In genomic region chr5:116572375-116573278, GRCh38 we compare ENCODE assay signal across 8 cellular contexts. TPM values are rescaled to one million over a fixed set of nuclear protein-coding genes. Genes with fewer than 3 reads are reported as not detected.
DNase-seq lines count a peak whose midpoint lies in the region; ATAC-seq and TF ChIP-seq lines count a peak whose summit lies in the region.

No MANE protein-coding gene starts in this region.

- H3K36me3 ChIP-seq in right atrium auricular region (no peaks in the 10 kb centered on the region), prostate gland (no peaks in the 10 kb centered on the region)

- H3K36me3 Mint-ChIP-seq in activated T-helper 1 cell treated with anti-CD3 and anti-CD28 coated beads, Interleukin-12 subunit alpha, Interleukin-12 subunit beta, Interleukin-2, Interleukin-4 antibody, amounts not matched to agents 30 ng/mL and 10 ng/mL and 1 ng/mL, durations not matched to agents 14 hours and 24 hours and 36 hours (ENCODE audit: low read depth) = no peaks in the 10 kb centered on the region

- no peak overlapping the region for H3K27ac Mint-ChIP-seq in activated T-helper 1 cell treated with anti-CD3 and anti-CD28 coated beads, Interleukin-12 subunit alpha, Interleukin-12 subunit beta, Interleukin-2, Interleukin-4 antibody, amounts not matched to agents 30 ng/mL and 10 ng/mL and 1 ng/mL, durations not matched to agents 14 hours and 24 hours and 36 hours

- no peaks in the 10 kb centered on the region for H3K9me3 Mint-ChIP-seq in activated T-helper 1 cell treated with anti-CD3 and anti-CD28 coated beads, Interleukin-12 subunit alpha, Interleukin-12 subunit beta, Interleukin-2, Interleukin-4 antibody, amounts not matched to agents 30 ng/mL and 10 ng/mL and 1 ng/mL, durations not matched to agents 14 hours and 24 hours and 36 hours

- no peak for ATAC-seq in HG02938 (IDR thresholded peaks at IDR 0.05; ENCODE audit: unreplicated experiment)
- no peak for ATAC-seq in HG03457 (IDR thresholded peaks at IDR 0.05; ENCODE audit: unreplicated experiment)

- H3K4me1 Mint-ChIP-seq in activated T-helper 1 cell treated with anti-CD3 and anti-CD28 coated beads, Interleukin-12 subunit alpha, Interleukin-12 subunit beta, Interleukin-2, Interleukin-4 antibody, amounts not matched to agents 30 ng/mL and 10 ng/mL and 1 ng/mL, durations not matched to agents 14 hours and 24 hours and 36 hours (ENCODE audit: low read depth) = peaks cover 26% of the 10 kb centered on the region

- H3K4me3 ChIP-seq in right atrium auricular region (peak overlapping the region; percentile 56 to 74), prostate gland (peak overlapping the region; percentile 39 to 51)

- TF ChIP-seq POLR2A in prostate gland (IDR thresholded peaks at IDR 0.05) = no peak

- H3K27ac ChIP-seq in right atrium auricular region = peak overlapping the region; percentile 47 to 72
- H3K27ac ChIP-seq in prostate gland = peak overlapping the region; percentile 14 to 29

- under 1% methylated on average over 48 of the region's 54 CpGs for WGBS in prostate gland

- H3K9me3 ChIP-seq in right atrium auricular region = no peaks in the 10 kb centered on the region
- no peaks in the 10 kb centered on the region for H3K9me3 ChIP-seq in prostate gland

- H3K27me3 Mint-ChIP-seq in activated T-helper 1 cell treated with anti-CD3 and anti-CD28 coated beads, Interleukin-12 subunit alpha, Interleukin-12 subunit beta, Interleukin-2, Interleukin-4 antibody, amounts not matched to agents 30 ng/mL and 10 ng/mL and 1 ng/mL, durations not matched to agents 14 hours and 24 hours and 36 hours (ENCODE audit: insufficient read depth) = peaks cover 74% of the 10 kb centered on the region

- TF ChIP-seq CTCF in right atrium auricular region (IDR thresholded peaks at IDR 0.05) (peak in 1 of 2 donors; percentile 33), prostate gland (IDR thresholded peaks at IDR 0.05) (no peak)

- CTCF ChIA-PET in HEK293T (lab: Yijun Ruan, JAX) = no interaction called here

- DNase-seq in HEK293T (ENCODE audit: extremely low spot score) (peak; percentile 43), right atrium auricular region (ENCODE audit: low spot score) (no peak), prostate gland (ENCODE audit: low spot score) (peak; percentile 35), GM19238 (ENCODE audit: insufficient read length, low spot score) (no peak), GOT3 (lab: John Stamatoyannopoulos, UW) (no peak)
- no peak for DNase-seq in activated T-helper 1 cell treated with anti-CD3 and anti-CD28 coated beads, Interleukin-12 subunit alpha, Interleukin-12 subunit beta, Interleukin-2, Interleukin-4 antibody, amounts not matched to agents 30 ng/mL and 10 ng/mL and 1 ng/mL, durations not matched to agents 14 hours and 24 hours and 36 hours (ENCODE audit: low spot score)

- no peaks in the 10 kb centered on the region for H3K27me3 ChIP-seq in right atrium auricular region
- no peaks in the 10 kb centered on the region for H3K27me3 ChIP-seq in prostate gland (replicated peaks; ENCODE audit: insufficient read depth)

- peaks cover 0 to 41% of the 10 kb centered on the region in 2 donors for H3K4me1 ChIP-seq in right atrium auricular region
- H3K4me1 ChIP-seq in prostate gland (replicated peaks) = no peaks in the 10 kb centered on the region

- peak overlapping the region; percentile 2 for H3K4me3 Mint-ChIP-seq in activated T-helper 1 cell treated with anti-CD3 and anti-CD28 coated beads, Interleukin-12 subunit alpha, Interleukin-12 subunit beta, Interleukin-2, Interleukin-4 antibody, amounts not matched to agents 30 ng/mL and 10 ng/mL and 1 ng/mL, durations not matched to agents 14 hours and 24 hours and 36 hours

- POLR2A ChIA-PET in HEK293T (lab: Yijun Ruan, JAX) = interaction anchor here (0.9 to 1.1 kb wide), 3 partner anchors 74 to 311 kb away, joined by 3 read pairs; no protein-coding TSS in a partner anchor

- intact Hi-C loops in activated T-helper 1 cell treated with anti-CD3 and anti-CD28 coated beads, Interleukin-12 subunit alpha, Interleukin-12 subunit beta, Interleukin-2, Interleukin-4 antibody, amounts not matched to agents 30 ng/mL and 10 ng/mL and 1 ng/mL, durations not matched to agents 14 hours and 24 hours and 36 hours (cut with micrococcal nuclease) = loop anchor here (5.0 kb wide), 2 partner anchors 435 to 610 kb away; partner anchors contain the start of gene LVRN
- intact Hi-C loops in prostate gland (cut with DNase I) = loop anchor here (5.0 to 10.0 kb wide), 3 partner anchors 52 to 438 kb away; no protein-coding TSS in a partner anchor

TF ChIP-seq in HEK293T, 16 proteins besides CTCF, POLR2A, EP300 and RAD21:
- TF ChIP-seq L3MBTL2 (conservative IDR thresholded peaks at IDR 0.05) = peak; percentile 78
- TF ChIP-seq HDGF (IDR thresholded peaks at IDR 0.05; ENCODE audit: borderline replicate concordance) = 0 out of 2 replicates have a peak, but pooled peaks have one; percentile 31
- TF ChIP-seq, protein P1, sequence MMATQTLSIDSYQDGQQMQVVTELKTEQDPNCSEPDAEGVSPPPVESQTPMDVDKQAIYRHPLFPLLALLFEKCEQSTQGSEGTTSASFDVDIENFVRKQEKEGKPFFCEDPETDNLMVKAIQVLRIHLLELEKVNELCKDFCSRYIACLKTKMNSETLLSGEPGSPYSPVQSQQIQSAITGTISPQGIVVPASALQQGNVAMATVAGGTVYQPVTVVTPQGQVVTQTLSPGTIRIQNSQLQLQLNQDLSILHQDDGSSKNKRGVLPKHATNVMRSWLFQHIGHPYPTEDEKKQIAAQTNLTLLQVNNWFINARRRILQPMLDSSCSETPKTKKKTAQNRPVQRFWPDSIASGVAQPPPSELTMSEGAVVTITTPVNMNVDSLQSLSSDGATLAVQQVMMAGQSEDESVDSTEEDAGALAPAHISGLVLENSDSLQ (IDR thresholded peaks at IDR 0.05) = no peak

RNA-seq across cellular contexts. Expression of gene SEMA6A, which starts 2.0 kb away (rescaled TPM):
- 0.23 and 0.39 TPM in 2 replicates for total RNA-seq in activated T-helper 1 cell treated with anti-CD3 and anti-CD28 coated beads, Interleukin-12 subunit alpha, Interleukin-12 subunit beta, Interleukin-2, Interleukin-4 antibody, amounts not matched to agents 30 ng/mL and 10 ng/mL and 1 ng/mL, durations not matched to agents 14 hours and 24 hours and 36 hours
- 1 to 10 TPM; 3.9 to 4.4 TPM for total RNA-seq in right atrium auricular region
- 10 to 100 TPM; 12.8 to 57.1 TPM for total RNA-seq in prostate gland

Comparison
In these comparisons a context has a peak if more than half of its experiments do, and no peak if none do; other contexts are left out.
1. DNase-seq: peak in HEK293T (single experiment) and prostate gland (single experiment); none in activated T-helper 1 cell treated with anti-CD3 and anti-CD28 coated beads, Interleukin-12 subunit alpha, Interleukin-12 subunit beta, Interleukin-2, Interleukin-4 antibody, amounts not matched to agents 30 ng/mL and 10 ng/mL and 1 ng/mL, durations not matched to agents 14 hours and 24 hours and 36 hours (single experiment), right atrium auricular region (single experiment), GM19238 (single experiment) and GOT3 (single experiment).